In the genomic region with DNA sequence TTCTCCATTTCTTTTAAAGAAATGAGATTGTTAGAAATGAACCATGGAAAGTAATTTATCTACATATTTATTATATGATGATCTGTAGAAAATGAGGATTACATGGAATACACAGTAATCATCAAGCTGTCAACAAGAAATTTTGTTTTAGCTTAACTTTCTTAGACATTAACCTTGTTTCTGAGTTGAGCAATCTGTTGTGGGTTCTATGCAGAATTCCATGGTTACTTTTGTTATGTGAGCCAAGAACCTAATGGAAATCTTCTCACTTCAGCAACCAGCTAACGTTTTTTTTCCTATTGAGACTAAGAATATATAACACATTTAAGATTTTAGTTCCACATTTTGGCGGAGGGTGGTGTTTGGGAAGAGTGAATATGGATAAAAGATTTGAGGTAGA, we compare ENCODE assay signal across 1 cellular context.
TF ChIP-seq lines count a peak whose summit lies in the region.

No MANE protein-coding gene starts in this region.

TF ChIP-seq in GM23338, 12 proteins besides CTCF, POLR2A, EP300 and RAD21 (continued from another document):
- TF ChIP-seq REST (IDR thresholded peaks at IDR 0.05; ENCODE audit: unreplicated experiment): no peak
- no peak for TF ChIP-seq ZNF114 (CRISPR knock-in tag; IDR thresholded peaks at IDR 0.05)
- no peak for TF ChIP-seq STAT1 (IDR thresholded peaks at IDR 0.05; ENCODE audit: unreplicated experiment)
- no peak for TF ChIP-seq EZH2phosphoT487 (IDR thresholded peaks at IDR 0.05; ENCODE audit: unreplicated experiment)
- TF ChIP-seq CREB1 (CRISPR knock-in tag; IDR thresholded peaks at IDR 0.05; ENCODE audit: low read depth): no peak
- TF ChIP-seq ETS1 (IDR thresholded peaks at IDR 0.05): no peak
- TF ChIP-seq ZNF331 (CRISPR knock-in tag; IDR thresholded peaks at IDR 0.05; ENCODE audit: low read depth): no peak
- TF ChIP-seq POLR2AphosphoS5 (IDR thresholded peaks at IDR 0.05; ENCODE audit: low read depth): no peak
- no peak for TF ChIP-seq NANOG (IDR thresholded peaks at IDR 0.05; ENCODE audit: borderline replicate concordance)
